Comparison of ENCODE assay signal across 9 cellular contexts in the genomic region with DNA sequence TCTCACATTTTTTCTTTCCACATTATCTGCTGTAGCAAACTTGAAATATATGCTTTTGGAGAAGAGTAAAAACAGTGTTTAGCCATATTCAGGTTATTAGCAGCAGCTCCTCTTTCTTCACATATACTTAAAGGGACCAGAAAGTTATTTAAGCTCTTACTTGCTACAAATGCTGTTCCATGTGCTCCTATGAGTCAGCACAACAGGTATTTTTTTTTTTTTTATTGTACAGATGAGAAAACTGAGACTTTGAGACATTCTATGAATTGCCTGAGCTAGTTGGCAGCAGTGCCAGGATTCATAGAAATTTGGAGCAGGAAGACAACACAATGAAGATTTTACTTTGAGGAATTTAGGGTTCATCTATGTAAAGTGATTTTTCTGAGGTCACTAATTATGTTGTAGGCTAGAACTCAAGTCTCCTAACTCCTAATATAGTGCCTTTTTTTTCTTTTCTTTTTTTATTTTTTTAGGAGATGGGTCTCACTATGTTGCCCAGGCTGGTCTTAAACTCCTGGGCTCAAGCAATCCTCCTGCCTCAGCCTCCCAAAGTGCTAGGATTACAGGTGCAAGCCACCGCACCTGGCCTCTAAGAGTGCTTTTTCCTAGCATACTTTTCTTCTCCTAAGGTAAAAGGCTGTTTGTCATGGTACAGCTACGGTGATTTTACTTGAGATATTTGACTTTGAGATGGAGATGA. TPM values are rescaled to one million over a fixed set of nuclear protein-coding genes. Genes with fewer than 3 reads are reported as not detected.
DNase-seq lines count a peak whose midpoint lies in the region; ATAC-seq, FAIRE-seq and TF ChIP-seq lines count a peak whose summit lies in the region.
"Had no signal": no experiment of that assay in that cellular context is flagged by ENCODE, and none has a peak within 500 bp of the region (broad histone marks: within the 10 kb centered on the region; RNA-seq: fewer than 3 reads in every experiment).

No MANE protein-coding gene starts in this region.

- H3K27ac ChIP-seq in GM23338 (ENCODE audit: low read depth) (peak overlapping the region; percentile 88), Panc1 (ENCODE audit: low read length) (peak overlapping the region; percentile 96), coronary artery (no peak overlapping the region)
- peak overlapping the region; percentile 35 for H3K27ac ChIP-seq in effector memory CD4-positive, alpha-beta T cell (ENCODE audit: insufficient read depth, low read length, poor library complexity, severe bottlenecking)

- FAIRE-seq in GM12891 (lab: Jason Lieb, UNC) = no peak
- FAIRE-seq: pancreas had no signal

- H3K36me3 Mint-ChIP-seq in GM23338 (ENCODE audit: low read depth) (peaks cover 18% of the 10 kb centered on the region), progenitor cell of endocrine pancreas (ENCODE audit: insufficient read depth) (peaks cover 6% of the 10 kb centered on the region)

- peaks cover 16% of the 10 kb centered on the region for H3K4me1 ChIP-seq in GM23338 (ENCODE audit: insufficient read depth)
- peaks cover 58% of the 10 kb centered on the region for H3K4me1 ChIP-seq in Panc1 (ENCODE audit: control insufficient read depth, insufficient read depth, low read length)
- peaks cover 8% of the 10 kb centered on the region for H3K4me1 ChIP-seq in effector memory CD4-positive, alpha-beta T cell (ENCODE audit: control insufficient read depth, insufficient read depth, low read length, poor library complexity, severe bottlenecking)

- H4K20me1 ChIP-seq in GM23338 (replicated peaks; ENCODE audit: insufficient read depth) = peaks cover 29% of the 10 kb centered on the region

- H3K9me3 Mint-ChIP-seq in GM23338 = no peaks in the 10 kb centered on the region
- H3K9me3 Mint-ChIP-seq in progenitor cell of endocrine pancreas (ENCODE audit: low read depth) = no peaks in the 10 kb centered on the region

- CTCF ChIA-PET in Panc1 (lab: Charles Lee) = no interaction called here

- H3K27me3 Mint-ChIP-seq in GM23338 (ENCODE audit: insufficient read depth, low read depth, poor library complexity) (peaks cover 2% of the 10 kb centered on the region), progenitor cell of endocrine pancreas (no peaks in the 10 kb centered on the region)

- H3K4me1 Mint-ChIP-seq in GM23338 (peaks cover 36% of the 10 kb centered on the region), progenitor cell of endocrine pancreas (ENCODE audit: low read depth) (peaks cover 19% of the 10 kb centered on the region)

- no peaks in the 10 kb centered on the region for H3K9me3 ChIP-seq in Panc1 (ENCODE audit: control insufficient read depth, insufficient read depth, low read depth, low read length)
- H3K9me3 ChIP-seq in effector memory CD4-positive, alpha-beta T cell (ENCODE audit: control insufficient read depth, low read length) = no peaks in the 10 kb centered on the region
- H3K9me3 ChIP-seq: pancreas had no signal

- ATAC-seq in GM23338 = no peak
- ATAC-seq in Panc1 = no peak
- ATAC-seq: pancreas had no signal

- intact Hi-C loops in Panc1 (cut with micrococcal nuclease; ENCODE audit: unreplicated experiment) = no loop called here

- TF ChIP-seq CTCF in GM23338 (conservative IDR thresholded peaks at IDR 0.05; ENCODE audit: low read depth in 2 of 2) (no peak), Panc1 (IDR thresholded peaks at IDR 0.05) (no peak), progenitor cell of endocrine pancreas (IDR thresholded peaks at IDR 0.05; ENCODE audit: unreplicated experiment) (no peak), coronary artery (IDR thresholded peaks at IDR 0.05) (no peak)

- DNase-seq in GM23338 (ENCODE audit: low spot score) = no peak
- no peak for DNase-seq in Panc1 (ENCODE audit: low read depth, low spot score)
- DNase-seq in effector memory CD4-positive, alpha-beta T cell = no peak
- no peak for DNase-seq in progenitor cell of endocrine pancreas (ENCODE audit: low spot score, unreplicated experiment)
- no peak for DNase-seq in NCI-H1092 (lab: John Stamatoyannopoulos, UW)
- DNase-seq in coronary artery (ENCODE audit: low spot score) = no peak
- DNase-seq in GM12891 (ENCODE audit: insufficient read length, low spot score) = no peak
- DNase-seq: foreskin melanocyte, pancreas had no signal

- H3K4me3 ChIP-seq in GM23338 = no peak overlapping the region
- no peak overlapping the region for H3K4me3 ChIP-seq in Panc1 (ENCODE audit: low read depth in 2 of 2, low read length in 2 of 2)
- no peak overlapping the region for H3K4me3 ChIP-seq in effector memory CD4-positive, alpha-beta T cell (ENCODE audit: insufficient read depth, low read depth, low read length, poor library complexity, severe bottlenecking)
- no peak overlapping the region for H3K4me3 ChIP-seq in coronary artery
- H3K4me3 ChIP-seq: pancreas had no signal

- H3K4me3 Mint-ChIP-seq in GM23338 = no peak overlapping the region
- H3K4me3 Mint-ChIP-seq in progenitor cell of endocrine pancreas (ENCODE audit: low read depth) = no peak overlapping the region

- TF ChIP-seq POLR2A in GM12891 (IDR thresholded peaks at IDR 0.05; ENCODE audit: low read depth, low read length) = no peak

- H3K27me3 ChIP-seq in GM23338 (ENCODE audit: insufficient read depth) (no peaks in the 10 kb centered on the region), Panc1 (ENCODE audit: control insufficient read depth, insufficient read depth, low read length) (no peaks in the 10 kb centered on the region)
- no peaks in the 10 kb centered on the region for H3K27me3 ChIP-seq in effector memory CD4-positive, alpha-beta T cell (replicated peaks; ENCODE audit: control insufficient read depth, insufficient read depth, low read length, poor library complexity, severe bottlenecking)
- H3K27me3 ChIP-seq: pancreas had no signal

- H3K4me2 ChIP-seq in GM23338 = no peak overlapping the region

- H2AFZ ChIP-seq in GM23338 = no peak overlapping the region

- in situ Hi-C loops in Panc1 (cut with HindIII; ENCODE audit: low pct_unique_long_range_greater_than_20kb, low sequenced_read_pairs) = no loop called here

- H3K27ac Mint-ChIP-seq in GM23338 = peak overlapping the region; percentile 87
- peak overlapping the region; percentile 92 for H3K27ac Mint-ChIP-seq in progenitor cell of endocrine pancreas

- peaks cover 3% of the 10 kb centered on the region; the same call in 1 of the 2 replicates for H3K36me3 ChIP-seq in GM23338 (ENCODE audit: insufficient read depth)
- H3K36me3 ChIP-seq in Panc1 (ENCODE audit: control insufficient read depth, insufficient read depth, low read length) = peaks cover 3% of the 10 kb centered on the region; the same call in 1 of the 2 replicates
- H3K36me3 ChIP-seq in effector memory CD4-positive, alpha-beta T cell (ENCODE audit: control insufficient read depth, insufficient read depth, low read length) = peaks cover 9% of the 10 kb centered on the region
- H3K36me3 ChIP-seq: pancreas had no signal

- POLR2A ChIA-PET in Panc1 (lab: Charles Lee) = interaction anchor here (1.0 kb wide), 1 partner anchor 24 kb away, joined by 8 read pairs; no protein-coding TSS in a partner anchor

- no peaks in the 10 kb centered on the region for H3K9me2 ChIP-seq in GM23338 (ENCODE audit: insufficient read depth)

- peaks cover 99% of the 10 kb centered on the region for H3K79me2 ChIP-seq in GM23338 (replicated peaks; ENCODE audit: insufficient read depth)

- BruUV-seq in Panc1 (replicated peaks; lab: Mats Ljungman, UMichigan) = no TSS peak

- no peaks in the 10 kb centered on the region for H3F3A ChIP-seq in GM23338 (replicated peaks; ENCODE audit: low read depth)

TF ChIP-seq in GM23338, 12 proteins besides CTCF, POLR2A, EP300 and RAD21:
- TF ChIP-seq, protein P1, sequence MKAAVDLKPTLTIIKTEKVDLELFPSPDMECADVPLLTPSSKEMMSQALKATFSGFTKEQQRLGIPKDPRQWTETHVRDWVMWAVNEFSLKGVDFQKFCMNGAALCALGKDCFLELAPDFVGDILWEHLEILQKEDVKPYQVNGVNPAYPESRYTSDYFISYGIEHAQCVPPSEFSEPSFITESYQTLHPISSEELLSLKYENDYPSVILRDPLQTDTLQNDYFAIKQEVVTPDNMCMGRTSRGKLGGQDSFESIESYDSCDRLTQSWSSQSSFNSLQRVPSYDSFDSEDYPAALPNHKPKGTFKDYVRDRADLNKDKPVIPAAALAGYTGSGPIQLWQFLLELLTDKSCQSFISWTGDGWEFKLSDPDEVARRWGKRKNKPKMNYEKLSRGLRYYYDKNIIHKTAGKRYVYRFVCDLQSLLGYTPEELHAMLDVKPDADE (IDR thresholded peaks at IDR 0.05) = no peak
- no peak for TF ChIP-seq ZNF114 (CRISPR knock-in tag; IDR thresholded peaks at IDR 0.05)

TF ChIP-seq in GM12891, 5 proteins besides CTCF, POLR2A, EP300 and RAD21:
- TF ChIP-seq SPI1 (IDR thresholded peaks at IDR 0.05; ENCODE audit: low read depth, low read length) (no peak), POLR2AphosphoS5 (IDR thresholded peaks at IDR 0.05; ENCODE audit: low read depth, low read length) (no peak), TAF1 (IDR thresholded peaks at IDR 0.05; ENCODE audit: low read depth, low read length) (no peak), PAX5 (IDR thresholded peaks at IDR 0.05; ENCODE audit: insufficient read depth, low read length, severe bottlenecking) (no peak), POU2F2 (IDR thresholded peaks at IDR 0.05; ENCODE audit: low read depth, low read length) (no peak)

RNA-seq across cellular contexts. Expression of a gene that starts 23.6 kb away (rescaled TPM):
- total RNA-seq in GM23338 (2014; rRNA removed; shearing (Covaris generic)) = 140 and 172 TPM in 2 replicates
- 132 and 143 TPM in 2 replicates for polyA plus RNA-seq in GM23338 (2016; fragmentation: Nextera tagmentation; extraction: Ambion mirVana)
- 69.4 TPM for total RNA-seq in Panc1 (2021; ENCODE audit: unreplicated experiment)
- polyA plus RNA-seq in Panc1 (2012; ENCODE audit: insufficient read length) = 34.1 TPM
- 227 and 233 TPM in 2 replicates for total RNA-seq in progenitor cell of endocrine pancreas
- polyA plus RNA-seq in GM12891 (2012; ENCODE audit: low read depth, missing spikeins) = 36.4 TPM

RNA-seq across cellular contexts. Expression of a gene that starts 58.1 kb away (rescaled TPM):
- total RNA-seq in GM23338 (2014; rRNA removed; shearing (Covaris generic)) = 30.1 and 37.3 TPM in 2 replicates
- 45.2 and 54.1 TPM in 2 replicates for polyA plus RNA-seq in GM23338 (2016; fragmentation: Nextera tagmentation; extraction: Ambion mirVana)
- total RNA-seq in Panc1 (2021; ENCODE audit: unreplicated experiment) = 43.5 TPM
- polyA plus RNA-seq in Panc1 (2012; ENCODE audit: insufficient read length) = 38.6 TPM
- 61.3 and 62.4 TPM in 2 replicates for total RNA-seq in progenitor cell of endocrine pancreas
- 37.6 TPM for polyA plus RNA-seq in GM12891 (2012; ENCODE audit: low read depth, missing spikeins)

Comparison
In these comparisons a context has a peak if more than half of its experiments do, and no peak if none do; other contexts are left out.
1. H3K27ac ChIP-seq: peak in GM23338 (single experiment), Panc1 (single experiment) and effector memory CD4-positive, alpha-beta T cell (single experiment); none in coronary artery (0 of 2).